Comparison of ENCODE assay signal across 28 cellular contexts in the genomic region with DNA sequence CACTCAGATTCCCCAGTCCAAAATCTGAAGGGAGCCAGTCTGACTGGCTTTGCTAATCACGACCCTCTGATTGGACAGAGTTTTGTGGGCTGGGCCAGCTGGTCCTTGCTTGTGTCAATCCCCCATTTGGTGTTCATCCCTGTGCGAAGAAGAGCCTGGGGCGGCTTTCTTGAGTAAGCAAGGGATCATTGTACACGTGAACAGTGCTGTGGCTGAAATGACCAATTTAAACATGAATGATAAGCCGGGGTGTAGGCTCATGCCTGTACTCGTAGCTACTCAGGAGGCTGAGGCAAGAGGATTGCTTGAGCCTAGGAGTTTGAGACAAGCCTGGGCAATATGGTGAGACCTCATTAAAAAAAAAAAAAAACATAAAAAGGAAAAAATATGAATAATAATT.
"Had no signal": no experiment of that assay in that cellular context is flagged by ENCODE, and none has a peak within 500 bp of the region (broad histone marks: within the 10 kb centered on the region; RNA-seq: fewer than 3 reads in every experiment).

No MANE protein-coding gene starts in this region.

- FAIRE-seq: colon, frontal cortex, kidney had no signal

- DNase-seq: dorsolateral prefrontal cortex; effector CD4-positive, alpha-beta T cell; esophagus squamous epithelium; hypothalamus; kidney; mesenchymal stem cell; mucosa of descending colon; naive B cell; stimulated activated CD4-positive, alpha-beta T cell treated with anti-CD3 and anti-CD28 coated beads, Interleukin-12 subunit alpha, Interleukin-12 subunit beta, amount 100 ng/mL, for 4 hours; stimulated activated CD4-positive, alpha-beta T cell treated with anti-CD3 and anti-CD28 coated beads, Interleukin-1b, Interleukin-23, amount 100 ng/mL, for 48 hours; stimulated activated CD4-positive, alpha-beta T cell treated with anti-CD3 and anti-CD28 coated beads, Interleukin-4, amount 100 ng/mL, for 1 hour; stimulated activated CD8-positive, alpha-beta memory T cell treated with anti-CD3 and anti-CD28 coated beads, Interleukin-4, amount 100 ng/mL, for 48 hours; stimulated activated naive CD4-positive, alpha-beta T cell; stimulated activated naive CD8-positive, alpha-beta T cell treated with anti-CD3 and anti-CD28 coated beads, Interleukin-15, amount 100 ng/mL, for 72 hours; transverse colon; upper lobe of right lung; uterus had no signal

- H3K36me3 ChIP-seq: esophagus squamous epithelium, prostate gland, right atrium auricular region, suprapubic skin, transverse colon, upper lobe of right lung, uterus had no signal

- H3K4me3 ChIP-seq: dorsolateral prefrontal cortex, esophagus squamous epithelium, lung, mucosa of descending colon, prostate gland, right atrium auricular region, smooth muscle cell, suprapubic skin, transverse colon, upper lobe of right lung, uterus had no signal

- ATAC-seq: left lobe of liver; mucosa of descending colon; natural killer cell treated with Interleukin-12 subunit alpha and Interleukin-12 subunit beta and Interleukin-15 and Interleukin-18, amount 100 ng/mL, for 72 hours; sciatic nerve; stimulated activated naive CD8-positive, alpha-beta T cell treated with anti-CD3 and anti-CD28 coated beads, Interleukin-15, amount 100 ng/mL, for 72 hours; upper lobe of right lung had no signal

- H3K4me1 ChIP-seq: esophagus squamous epithelium, parathyroid adenoma, prostate gland, right atrium auricular region, suprapubic skin, upper lobe of right lung, uterus had no signal

- H3K27me3 ChIP-seq: right atrium auricular region had no signal

- H3K27ac ChIP-seq: dorsolateral prefrontal cortex, esophagus squamous epithelium, parathyroid adenoma, prostate gland, right atrium auricular region, suprapubic skin, transverse colon, upper lobe of right lung, uterus had no signal
